In genomic region chr12:21891763-21892217, GRCh38 we compare ENCODE assay signal across 22 cellular contexts. TPM values are rescaled to one million over a fixed set of nuclear protein-coding genes. Genes with fewer than 3 reads are reported as not detected.
DNase-seq lines count a peak whose midpoint lies in the region; ATAC-seq and TF ChIP-seq lines count a peak whose summit lies in the region.
"Had no signal": no experiment of that assay in that cellular context is flagged by ENCODE, and none has a peak within 500 bp of the region (broad histone marks: within the 10 kb centered on the region; RNA-seq: fewer than 3 reads in every experiment).

No MANE protein-coding gene starts in this region.

- peak overlapping the region in 2 of 5 donors; percentile 6 to 57 for H3K9ac ChIP-seq in subcutaneous abdominal adipose tissue (ENCODE audit: low read length in 5 of 5)

- no peaks in the 10 kb centered on the region for H3K9me3 ChIP-seq in subcutaneous abdominal adipose tissue (ENCODE audit: control insufficient read depth in 5 of 5, low read length in 5 of 5)
- H3K9me3 ChIP-seq: neutrophil, Peyer's patch had no signal

- H3K4me1 ChIP-seq in subcutaneous abdominal adipose tissue (ENCODE audit: control insufficient read depth in 5 of 5, insufficient read depth in 5 of 5, low read length in 5 of 5), result peaks cover 4 to 33% (median 18%) of the 10 kb centered on the region in 5 donors
- H3K4me1 ChIP-seq: Peyer's patch had no signal

- intact Hi-C loops in left cardiac atrium (cut with DNase I), result no loop called here
- intact Hi-C loops in activated T-helper 2 cell treated with anti-CD3 and anti-CD28 coated beads, Interferon-gamma antibody, Interleukin-2, Interleukin-4, amounts not matched to agents 10 μg/mL and 5 μg/mL and 100 μg/mL, durations not matched to agents 14 hours and 24 hours and 36 hours (cut with micrococcal nuclease), result no loop called here

- H3K27me3 ChIP-seq in subcutaneous abdominal adipose tissue (ENCODE audit: control insufficient read depth in 5 of 5, insufficient read depth in 4 of 5, low read length in 5 of 5), result no peaks in the 10 kb centered on the region
- H3K27me3 ChIP-seq: cardiac muscle cell, neutrophil, Peyer's patch had no signal

- H3K4me3 ChIP-seq in subcutaneous abdominal adipose tissue (ENCODE audit: low read depth in 1 of 5, low read length in 5 of 5), result peak overlapping the region in 1 of 5 donors; percentile 15
- H3K4me3 ChIP-seq: cardiac muscle cell, K562, Peyer's patch had no signal

- H3K36me3 ChIP-seq in subcutaneous abdominal adipose tissue (ENCODE audit: control insufficient read depth in 5 of 5, insufficient read depth in 5 of 5, low read length in 5 of 5), result no peaks in the 10 kb centered on the region
- H3K36me3 ChIP-seq: cardiac muscle cell, neutrophil, Peyer's patch had no signal

- TF ChIP-seq CTCF in nephron (IDR thresholded peaks at IDR 0.05; ENCODE audit: unreplicated experiment in 3 of 3), result no peak

- H3K27me3 Mint-ChIP-seq in nephron (ENCODE audit: low read depth), result no peaks in the 10 kb centered on the region
- H3K27me3 Mint-ChIP-seq in activated T-helper 2 cell treated with anti-CD3 and anti-CD28 coated beads, Interferon-gamma antibody, Interleukin-2, Interleukin-4, amounts not matched to agents 10 μg/mL and 5 μg/mL and 100 μg/mL, durations not matched to agents 14 hours and 24 hours and 36 hours (ENCODE audit: low read depth), result no peaks in the 10 kb centered on the region
- H3K27me3 Mint-ChIP-seq: activated CD4-positive, alpha-beta memory T cell treated with anti-CD3 and anti-CD28 coated beads, Interleukin-2, amount 10 ng/mL, durations not matched to agents 7 days and 5 days; memory B cell; stimulated activated naive B cell treated with anti-CD40 and anti-IgM and Interleukin-4, amounts not matched to agents 10 μg/mL and 1 μg/mL and 100 μg/mL, for 72 hours had no signal

- H3K4me1 Mint-ChIP-seq in nephron, result peaks cover 48% of the 10 kb centered on the region
- H3K4me1 Mint-ChIP-seq in activated T-helper 2 cell treated with anti-CD3 and anti-CD28 coated beads, Interferon-gamma antibody, Interleukin-2, Interleukin-4, amounts not matched to agents 10 μg/mL and 5 μg/mL and 100 μg/mL, durations not matched to agents 14 hours and 24 hours and 36 hours (ENCODE audit: low read depth), result no peaks in the 10 kb centered on the region
- H3K4me1 Mint-ChIP-seq: activated CD4-positive, alpha-beta memory T cell treated with anti-CD3 and anti-CD28 coated beads, Interleukin-2, amount 10 ng/mL, durations not matched to agents 7 days and 5 days; activated naive CD8-positive, alpha-beta T cell treated with anti-CD3 and anti-CD28 coated beads for 36 hours; memory B cell; stimulated activated naive B cell treated with anti-CD40 and anti-IgM and Interleukin-4, amounts not matched to agents 10 μg/mL and 1 μg/mL and 100 μg/mL, for 72 hours had no signal

- peak overlapping the region; percentile 63 for H3K27ac ChIP-seq in caudate nucleus (ENCODE audit: low read depth, low read length)
- H3K27ac ChIP-seq in subcutaneous abdominal adipose tissue (ENCODE audit: low read depth, low read length), result peak overlapping the region; percentile 85
- H3K27ac ChIP-seq: cardiac muscle cell, HL-60, neutrophil had no signal

- H3K36me3 Mint-ChIP-seq in nephron (ENCODE audit: low read depth), result no peaks in the 10 kb centered on the region
- no peaks in the 10 kb centered on the region for H3K36me3 Mint-ChIP-seq in activated T-helper 2 cell treated with anti-CD3 and anti-CD28 coated beads, Interferon-gamma antibody, Interleukin-2, Interleukin-4, amounts not matched to agents 10 μg/mL and 5 μg/mL and 100 μg/mL, durations not matched to agents 14 hours and 24 hours and 36 hours (ENCODE audit: low read depth)
- H3K36me3 Mint-ChIP-seq: activated naive CD8-positive, alpha-beta T cell treated with anti-CD3 and anti-CD28 coated beads for 36 hours; CD8-positive, alpha-beta T cell; memory B cell; stimulated activated naive B cell treated with anti-CD40 and anti-IgM and Interleukin-4, amounts not matched to agents 10 μg/mL and 1 μg/mL and 100 μg/mL, for 72 hours had no signal

- no peaks in the 10 kb centered on the region for H3K9me3 Mint-ChIP-seq in nephron
- H3K9me3 Mint-ChIP-seq in activated T-helper 2 cell treated with anti-CD3 and anti-CD28 coated beads, Interferon-gamma antibody, Interleukin-2, Interleukin-4, amounts not matched to agents 10 μg/mL and 5 μg/mL and 100 μg/mL, durations not matched to agents 14 hours and 24 hours and 36 hours, result no peaks in the 10 kb centered on the region
- H3K9me3 Mint-ChIP-seq: activated CD4-positive, alpha-beta memory T cell treated with anti-CD3 and anti-CD28 coated beads, Interleukin-2, amount 10 ng/mL, durations not matched to agents 7 days and 5 days; CD8-positive, alpha-beta T cell had no signal

- peak overlapping the region; percentile 50 to 66 (median 61) for H3K27ac Mint-ChIP-seq in nephron
- no peak overlapping the region for H3K27ac Mint-ChIP-seq in activated T-helper 2 cell treated with anti-CD3 and anti-CD28 coated beads, Interferon-gamma antibody, Interleukin-2, Interleukin-4, amounts not matched to agents 10 μg/mL and 5 μg/mL and 100 μg/mL, durations not matched to agents 14 hours and 24 hours and 36 hours
- H3K27ac Mint-ChIP-seq: activated CD4-positive, alpha-beta memory T cell treated with anti-CD3 and anti-CD28 coated beads, Interleukin-2, amount 10 ng/mL, durations not matched to agents 7 days and 5 days; activated naive CD8-positive, alpha-beta T cell treated with anti-CD3 and anti-CD28 coated beads for 36 hours; activated T-cell treated with anti-CD3 and anti-CD28 coated beads, Interleukin-2, amount 50 U/mL, for 72 hours; CD8-positive, alpha-beta T cell; memory B cell; stimulated activated naive B cell treated with anti-CD40 and anti-IgM and Interleukin-4, amounts not matched to agents 10 μg/mL and 1 μg/mL and 100 μg/mL, for 72 hours had no signal

- ATAC-seq in left cardiac atrium, result peak; percentile 71 to 92
- no peak for ATAC-seq in HG03039 (IDR thresholded peaks at IDR 0.05; ENCODE audit: unreplicated experiment)
- ATAC-seq: activated T-cell treated with anti-CD3 and anti-CD28 coated beads, Interleukin-2, amount 50 U/mL, for 72 hours; CD8-positive, alpha-beta T cell; K562; stimulated activated naive B cell treated with anti-CD40 and anti-IgM and Interleukin-4, amounts not matched to agents 10 μg/mL and 1 μg/mL and 100 μg/mL, for 72 hours had no signal

- DNase-seq in caudate nucleus (lab: John Stamatoyannopoulos, UW), result peak in 12 of 61 donors; percentile 1 to 57 (median 6)
- DNase-seq in left cardiac atrium, result peak; percentile 59
- DNase-seq in SKM-1 treated with dmso at 0.1 percent for 144 hours (lab: John Stamatoyannopoulos, UW; ENCODE audit: unreplicated experiment), result no peak
- no peak for DNase-seq in NCI-H2196 (lab: John Stamatoyannopoulos, UW; ENCODE audit: unreplicated experiment)
- DNase-seq in activated T-helper 2 cell treated with anti-CD3 and anti-CD28 coated beads, Interferon-gamma antibody, Interleukin-2, Interleukin-4, amounts not matched to agents 10 μg/mL and 5 μg/mL and 100 μg/mL, durations not matched to agents 14 hours and 24 hours and 36 hours (ENCODE audit: low spot score), result no peak
- DNase-seq: activated CD4-positive, alpha-beta memory T cell treated with anti-CD3 and anti-CD28 coated beads, Interleukin-2, amount 10 ng/mL, durations not matched to agents 7 days and 5 days; activated naive CD8-positive, alpha-beta T cell treated with anti-CD3 and anti-CD28 coated beads for 36 hours; activated T-cell treated with anti-CD3 and anti-CD28 coated beads, Interleukin-2, amount 50 U/mL, for 72 hours; CD8-positive, alpha-beta T cell; effector CD4-positive, alpha-beta T cell; MV-4-11; stimulated activated CD4-positive, alpha-beta T cell treated with anti-CD3 and anti-CD28 coated beads, Interleukin-12 subunit alpha, Interleukin-12 subunit beta, amount 100 ng/mL, for 4 hours; stimulated activated naive B cell treated with anti-CD40 and anti-IgM and Interleukin-4, amounts not matched to agents 10 μg/mL and 1 μg/mL and 100 μg/mL, for 72 hours had no signal

- H3K4me3 Mint-ChIP-seq in nephron, result no peak overlapping the region
- no peak overlapping the region for H3K4me3 Mint-ChIP-seq in activated T-helper 2 cell treated with anti-CD3 and anti-CD28 coated beads, Interferon-gamma antibody, Interleukin-2, Interleukin-4, amounts not matched to agents 10 μg/mL and 5 μg/mL and 100 μg/mL, durations not matched to agents 14 hours and 24 hours and 36 hours (ENCODE audit: low read depth)
- H3K4me3 Mint-ChIP-seq: activated CD4-positive, alpha-beta memory T cell treated with anti-CD3 and anti-CD28 coated beads, Interleukin-2, amount 10 ng/mL, durations not matched to agents 7 days and 5 days; activated naive CD8-positive, alpha-beta T cell treated with anti-CD3 and anti-CD28 coated beads for 36 hours; activated T-cell treated with anti-CD3 and anti-CD28 coated beads, Interleukin-2, amount 50 U/mL, for 72 hours; CD8-positive, alpha-beta T cell; memory B cell; stimulated activated naive B cell treated with anti-CD40 and anti-IgM and Interleukin-4, amounts not matched to agents 10 μg/mL and 1 μg/mL and 100 μg/mL, for 72 hours had no signal

RNA-seq across cellular contexts. Expression of gene ABCC9, which starts 49.4 kb away (rescaled TPM):
- 10 to 100 TPM; 44.6 to 46.7 TPM for total RNA-seq in left cardiac atrium
- 0.02 and 0.07 TPM in 2 replicates for total RNA-seq in activated T-helper 2 cell treated with anti-CD3 and anti-CD28 coated beads, Interferon-gamma antibody, Interleukin-2, Interleukin-4, amounts not matched to agents 10 μg/mL and 5 μg/mL and 100 μg/mL, durations not matched to agents 14 hours and 24 hours and 36 hours
- total RNA-seq: activated CD4-positive, alpha-beta memory T cell treated with anti-CD3 and anti-CD28 coated beads, Interleukin-2, amount 10 ng/mL, durations not matched to agents 7 days and 5 days; activated naive CD8-positive, alpha-beta T cell treated with anti-CD3 and anti-CD28 coated beads for 36 hours; CD8-positive, alpha-beta T cell had no signal

Comparison
In these comparisons a context has a peak if more than half of its experiments do, and no peak if none do; other contexts are left out.
1. RNA of gene ABCC9, which starts 49.4 kb away (total RNA-seq): 44.6 to 46.7 TPM in left cardiac atrium; 0.02 to 0.07 TPM in activated T-helper 2 cell treated with anti-CD3 and anti-CD28 coated beads, Interferon-gamma antibody, Interleukin-2, Interleukin-4, amounts not matched to agents 10 μg/mL and 5 μg/mL and 100 μg/mL, durations not matched to agents 14 hours and 24 hours and 36 hours; every median in the first group is over 10 times any median in the second.